9 cellular contexts compared by ENCODE assay signal in genomic region chr10:17669185-17669872, GRCh38. TPM values are rescaled to one million over a fixed set of nuclear protein-coding genes. Genes with fewer than 3 reads are reported as not detected.
DNase-seq lines count a peak whose midpoint lies in the region; ATAC-seq, FAIRE-seq and TF ChIP-seq lines count a peak whose summit lies in the region.
"Had no signal": no experiment of that assay in that cellular context is flagged by ENCODE, and none has a peak within 500 bp of the region (broad histone marks: within the 10 kb centered on the region; RNA-seq: fewer than 3 reads in every experiment).

No MANE protein-coding gene starts in this region.

- no peak for DNase-seq in GM23338 (ENCODE audit: low spot score)
- peak; percentile 27 to 83 (median 48) for DNase-seq in T-helper 2 cell
- no peak for DNase-seq in frontal cortex (ENCODE audit: low spot score in 2 of 2)
- no peak for DNase-seq in D341Med (ENCODE audit: low spot score)
- no peak for DNase-seq in spleen
- no peak for DNase-seq in dorsolateral prefrontal cortex
- no peak for DNase-seq in NCI-H1048 (lab: John Stamatoyannopoulos, UW)
- DNase-seq: EL had no signal

- ATAC-seq in GM18499 (IDR thresholded peaks at IDR 0.05; ENCODE audit: insufficient read depth, unreplicated experiment), result peak; percentile 40
- no peak for ATAC-seq in GM23338

- H3K4me3 ChIP-seq in GM23338 (no peak overlapping the region), spleen (no peak overlapping the region), dorsolateral prefrontal cortex (no peak overlapping the region)

- peak overlapping the region; percentile 81 for H3K27ac Mint-ChIP-seq in GM23338

- H3K27ac ChIP-seq in GM23338 (ENCODE audit: low read depth), result peak overlapping the region; percentile 35
- H3K27ac ChIP-seq in spleen, result peak overlapping the region in 2 of 8 donors; percentile 4 to 5
- H3K27ac ChIP-seq in dorsolateral prefrontal cortex, result no peak overlapping the region

- TF ChIP-seq CTCF in GM23338 (conservative IDR thresholded peaks at IDR 0.05; ENCODE audit: low read depth in 2 of 2) (no peak), spleen (IDR thresholded peaks at IDR 0.05 in 8 of 11, conservative IDR thresholded peaks at IDR 0.05 in 3 of 11) (no peak), dorsolateral prefrontal cortex (IDR thresholded peaks at IDR 0.05 in 54 of 56, conservative IDR thresholded peaks at IDR 0.05 in 2 of 56; ENCODE audit: low read depth in 1 of 56, partially characterized antibody in 56 of 56) (no peak)

- H3K4me1 Mint-ChIP-seq in GM23338, result peaks cover 58% of the 10 kb centered on the region

- WGBS in spleen, 5 donors, result 52 to 64% (median 59%) methylated on average over 11 of the region's 11 CpGs

- H3K27me3 ChIP-seq in GM23338 (ENCODE audit: insufficient read depth) (no peaks in the 10 kb centered on the region), spleen (replicated peaks in 1 of 7) (no peaks in the 10 kb centered on the region), dorsolateral prefrontal cortex (no peaks in the 10 kb centered on the region)

- intact Hi-C loops in spleen (cut with DNase I; ENCODE audit: low total_unique reads), result no loop called here
- intact Hi-C loops in dorsolateral prefrontal cortex (cut with DNase I), result no loop called here

- no peak for TF ChIP-seq POLR2A in spleen (IDR thresholded peaks at IDR 0.05)

- H2AFZ ChIP-seq in GM23338, result no peak overlapping the region

- H3K36me3 ChIP-seq in GM23338 (ENCODE audit: insufficient read depth), result no peaks in the 10 kb centered on the region
- H3K36me3 ChIP-seq in spleen, result peaks cover 0 to 4% (median 0%) of the 10 kb centered on the region in 6 donors

- no peaks in the 10 kb centered on the region for H3K9me2 ChIP-seq in GM23338 (ENCODE audit: insufficient read depth)

- peak; percentile 3 for FAIRE-seq in frontal cortex (lab: Jason Lieb, UNC)

- H3K4me1 ChIP-seq in GM23338 (ENCODE audit: insufficient read depth), result peaks cover 57% of the 10 kb centered on the region
- H3K4me1 ChIP-seq in spleen, result peaks cover 0 to 65% (median 18%) of the 10 kb centered on the region in 6 donors

- H3K27me3 Mint-ChIP-seq in GM23338 (ENCODE audit: insufficient read depth, low read depth, poor library complexity), result peaks cover 8% of the 10 kb centered on the region

- H3F3A ChIP-seq in GM23338 (replicated peaks; ENCODE audit: low read depth), result no peaks in the 10 kb centered on the region

- no peaks in the 10 kb centered on the region for H3K9me3 ChIP-seq in spleen

- no peak overlapping the region for H3K4me2 ChIP-seq in GM23338

- no peaks in the 10 kb centered on the region for H4K20me1 ChIP-seq in GM23338 (replicated peaks; ENCODE audit: insufficient read depth)

- no peaks in the 10 kb centered on the region; the same call in 2 of the 3 replicates for H3K36me3 Mint-ChIP-seq in GM23338 (ENCODE audit: low read depth)

- H3K4me3 Mint-ChIP-seq in GM23338, result no peak overlapping the region

- H3K79me2 ChIP-seq in GM23338 (replicated peaks; ENCODE audit: insufficient read depth), result peaks cover 83% of the 10 kb centered on the region

- H3K9me3 Mint-ChIP-seq in GM23338, result no peaks in the 10 kb centered on the region

TF ChIP-seq in GM23338, 12 proteins besides CTCF, POLR2A, EP300 and RAD21 (continues in another document):
- TF ChIP-seq REST (IDR thresholded peaks at IDR 0.05; ENCODE audit: unreplicated experiment) (no peak), NANOG (IDR thresholded peaks at IDR 0.05; ENCODE audit: borderline replicate concordance) (no peak), POLR2AphosphoS5 (IDR thresholded peaks at IDR 0.05; ENCODE audit: low read depth) (no peak), JUNB (IDR thresholded peaks at IDR 0.05; ENCODE audit: unreplicated experiment) (no peak)

RNA-seq across cellular contexts. Expression of gene STAM, which starts 25.4 kb away (rescaled TPM):
- 29.8 and 40.5 TPM in 2 replicates for total RNA-seq in GM23338 (2014; rRNA removed; shearing (Covaris generic))
- polyA plus RNA-seq in GM23338 (2016; fragmentation: Nextera tagmentation; extraction: Ambion mirVana) (24.6 and 28.8 TPM in 2 replicates), spleen (1 to 10 TPM; 5.6 to 7.9 (median 6.3) TPM)
- total RNA-seq in frontal cortex (28.9 TPM), spleen (10 to 100 TPM; 19.0 to 28.6 (median 22.2) TPM), dorsolateral prefrontal cortex (10 to 100 TPM; 23.2 to 54.6 (median 40.5) TPM)

RNA-seq across cellular contexts. Expression of gene HACD1, which starts 52.2 kb away (rescaled TPM):
- total RNA-seq in GM23338 (2014; rRNA removed; shearing (Covaris generic)), result 32.2 and 34.1 TPM in 2 replicates
- polyA plus RNA-seq in GM23338 (2016; fragmentation: Nextera tagmentation; extraction: Ambion mirVana) (66.2 and 70.1 TPM in 2 replicates), spleen (1 to 10 TPM; 3.2 to 4.2 (median 3.8) TPM)
- total RNA-seq in frontal cortex (18.3 TPM), spleen (1 to 10 TPM; 2.8 to 4.9 (median 3.5) TPM), dorsolateral prefrontal cortex (10 to 100 TPM in 29 of 120 experiments, 1 to 10 TPM in 91; 3.5 to 13.4 (median 8.0) TPM)

Comparison
In these comparisons a context has a peak if more than half of its experiments do, and no peak if none do; other contexts are left out.
1. DNase-seq: peak in T-helper 2 cell (5 of 5); none in GM23338 (single experiment), frontal cortex (0 of 2), D341Med (single experiment), spleen (single experiment), dorsolateral prefrontal cortex (0 of 10) and NCI-H1048 (single experiment).